ENCODE assay signal across 1 cellular context in genomic region chr6:52598123-52598823, GRCh38.
TF ChIP-seq lines count a peak whose summit lies in the region.

No MANE protein-coding gene starts in this region.

TF ChIP-seq in HepG2, 621 proteins besides CTCF, POLR2A, EP300 and RAD21 (continued from another document and continues in another):
- TF ChIP-seq HIC2 (CRISPR knock-in tag; IDR thresholded peaks at IDR 0.05; ENCODE audit: low read depth) (0 out of 2 replicates have a peak, but pooled peaks have one; percentile 61), MIXL1 (CRISPR knock-in tag; IDR thresholded peaks at IDR 0.05) (peak; percentile 89), NFE2L2 (IDR thresholded peaks at IDR 0.05; ENCODE audit: low read length) (no peak), ZNF639 (CRISPR knock-in tag; conservative IDR thresholded peaks at IDR 0.05) (no peak; the same call in 1 of the 2 replicates), HOXA5 (CRISPR knock-in tag; IDR thresholded peaks at IDR 0.05) (peak; percentile 67; the same call in 1 of the 2 replicates), ZBTB4 (CRISPR knock-in tag; IDR thresholded peaks at IDR 0.05; ENCODE audit: borderline replicate concordance) (0 out of 2 replicates have a peak, but pooled peaks have one; percentile 81), CCAR2 (optimal IDR thresholded peaks at IDR 0.05; ENCODE audit: low read depth, low read length) (peak; percentile 96), CENPT (CRISPR knock-in tag; IDR thresholded peaks at IDR 0.05; ENCODE audit: low read depth) (no peak), SIX4 (CRISPR knock-in tag; IDR thresholded peaks at IDR 0.05) (no peak), HOXA3 (CRISPR knock-in tag; IDR thresholded peaks at IDR 0.05) (peak; percentile 93), POLR2AphosphoS5 (IDR thresholded peaks at IDR 0.05; ENCODE audit: low read depth, low read length) (peak; percentile 80), ZNF275 (CRISPR knock-in tag; IDR thresholded peaks at IDR 0.05; ENCODE audit: borderline replicate concordance) (0 out of 2 replicates have a peak, but pooled peaks have one; percentile 34), ZNF350 (CRISPR knock-in tag; IDR thresholded peaks at IDR 0.05; ENCODE audit: borderline replicate concordance, low read depth) (peak; percentile 92), PBX3 (CRISPR knock-in tag; IDR thresholded peaks at IDR 0.05; ENCODE audit: borderline replicate concordance) (no peak), ZNF580 (CRISPR knock-in tag; IDR thresholded peaks at IDR 0.05; ENCODE audit: borderline replicate concordance, low read depth) (peak; percentile 93; the same call in 1 of the 2 replicates), CREB3 (CRISPR knock-in tag; IDR thresholded peaks at IDR 0.05) (peak; percentile 80; the same call in 1 of the 2 replicates), ZFP36L1 (CRISPR knock-in tag; IDR thresholded peaks at IDR 0.05) (0 out of 2 replicates have a peak, but pooled peaks have one; percentile 23), ZNF496 (CRISPR knock-in tag; IDR thresholded peaks at IDR 0.05; ENCODE audit: insufficient replicate concordance) (no peak), ZNF891 (CRISPR knock-in tag; IDR thresholded peaks at IDR 0.05) (no peak; the same call in 1 of the 2 replicates), ZNF24 (IDR thresholded peaks at IDR 0.05) (0 out of 2 replicates have a peak, but pooled peaks have one; percentile 56), RNF219 (CRISPR knock-in tag; IDR thresholded peaks at IDR 0.05) (peak; percentile 88; the same call in 1 of the 2 replicates), ZNF432 (CRISPR knock-in tag; IDR thresholded peaks at IDR 0.05; ENCODE audit: borderline replicate concordance) (no peak; the same call in 1 of the 2 replicates), ZNF234 (CRISPR knock-in tag; conservative IDR thresholded peaks at IDR 0.05) (no peak), ZNF274 (CRISPR knock-in tag; IDR thresholded peaks at IDR 0.05) (peak; percentile 43; the same call in 1 of the 2 replicates), NBN (conservative IDR thresholded peaks at IDR 0.05) (no peak), ZBED4 (CRISPR knock-in tag; IDR thresholded peaks at IDR 0.05; ENCODE audit: borderline replicate concordance) (0 out of 2 replicates have a peak, but pooled peaks have one; percentile 24), NR2C2 (CRISPR knock-in tag; IDR thresholded peaks at IDR 0.05; ENCODE audit: borderline replicate concordance) (peak; percentile 70), MEIS2 (CRISPR knock-in tag; IDR thresholded peaks at IDR 0.05) (peak; percentile 67; the same call in 1 of the 2 replicates), MXD1 (CRISPR knock-in tag; IDR thresholded peaks at IDR 0.05) (no peak; the same call in 1 of the 2 replicates), ATF3 (CRISPR knock-in tag; IDR thresholded peaks at IDR 0.05) (no peak; the same call in 1 of the 2 replicates), ZNF280D (CRISPR knock-in tag; IDR thresholded peaks at IDR 0.05) (peak; percentile 83; the same call in 1 of the 2 replicates)
